12 cellular contexts compared by ENCODE assay signal in the genomic region with DNA sequence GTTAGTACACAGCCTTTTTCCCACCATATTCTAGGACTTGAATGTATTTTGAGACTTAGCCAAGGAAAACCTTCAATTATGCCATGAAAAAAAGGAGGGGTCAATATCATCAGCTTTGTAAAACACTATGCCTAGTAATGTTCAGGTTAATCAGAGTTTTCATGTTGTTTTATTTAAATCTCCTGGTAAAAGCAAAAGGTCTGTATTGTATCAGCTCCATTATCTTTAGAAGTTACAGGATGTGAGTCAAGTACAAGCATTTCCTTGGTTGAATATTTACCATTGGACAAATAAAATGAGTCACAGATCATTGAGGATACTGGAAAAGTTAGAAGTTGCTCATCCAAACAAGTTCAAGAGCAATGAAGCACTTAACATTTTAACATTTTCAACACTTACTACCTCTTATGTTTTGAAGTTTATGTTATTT.
DNase-seq lines count a peak whose midpoint lies in the region; ATAC-seq and TF ChIP-seq lines count a peak whose summit lies in the region.
"Had no signal": no experiment of that assay in that cellular context is flagged by ENCODE, and none has a peak within 500 bp of the region (broad histone marks: within the 10 kb centered on the region; RNA-seq: fewer than 3 reads in every experiment).

No MANE protein-coding gene starts in this region.

- H3K23ac ChIP-seq in IMR-90 (ENCODE audit: low read depth, low read length) = peak overlapping the region; percentile 78; the same call in 1 of the 2 replicates

- ATAC-seq in IMR-90 (ENCODE audit: low read depth) (peak; percentile 72), left lung (peak; percentile 79), GM21717 (IDR thresholded peaks at IDR 0.05; ENCODE audit: unreplicated experiment) (no peak)

- BruUV-seq in IMR-90 (replicated peaks; lab: Mats Ljungman, UMichigan) = no TSS peak

- no peak overlapping the region for H3K27ac Mint-ChIP-seq in mesothelial cell of epicardium
- H3K27ac Mint-ChIP-seq: activated naive CD4-positive, alpha-beta T cell treated with anti-CD3 and anti-CD28 coated beads, Interleukin-2, amount 50 U/mL, for 24 hours had no signal

- in situ Hi-C loops in IMR-90 (cut with MboI; ENCODE audit: low sequenced_read_pairs) = no loop called here

- peak overlapping the region in 1 of 2 experiments; percentile 84; a peak in 3 of 4 replicates for H4K8ac ChIP-seq in IMR-90 (ENCODE audit: low read depth in 2 of 2, low read length in 2 of 2)

- H3K79me1 ChIP-seq in IMR-90 (ENCODE audit: low read depth in 1 of 2, low read length in 2 of 2) = peaks cover 0 to 4% of the 10 kb centered on the region in 2 experiments; a peak in 1 of 4 replicates

- H2AFZ ChIP-seq in IMR-90 (replicated peaks; ENCODE audit: low read length, poor library complexity) = no peak overlapping the region

- peak overlapping the region; percentile 85; the same call in 1 of the 2 replicates for H2BK20ac ChIP-seq in IMR-90 (ENCODE audit: low read depth, low read length)

- no peaks in the 10 kb centered on the region for H4K20me1 ChIP-seq in IMR-90 (ENCODE audit: insufficient read depth, low read length)
- H4K20me1 ChIP-seq: BLaER1 had no signal

- H3K36me3 ChIP-seq in IMR-90 (ENCODE audit: control insufficient read depth, insufficient read depth, low read length) (peaks cover 2% of the 10 kb centered on the region; the same call in 1 of the 2 replicates), left lung (no peaks in the 10 kb centered on the region)
- H3K36me3 ChIP-seq: BLaER1 had no signal

- peak overlapping the region; percentile 73; the same call in 1 of the 2 replicates for H3K4me2 ChIP-seq in IMR-90 (ENCODE audit: low read depth, low read length)
- H3K4me2 ChIP-seq: BLaER1 had no signal

- H3K27me3 Mint-ChIP-seq in mesothelial cell of epicardium (ENCODE audit: low read depth) = no peaks in the 10 kb centered on the region

- dilution Hi-C loops in IMR-90 (cut with HindIII; ENCODE audit: low sequenced_read_pairs, unreplicated experiment) = no loop called here

- peaks cover 6% of the 10 kb centered on the region for H3K9me1 ChIP-seq in IMR-90 (ENCODE audit: insufficient read depth, low read length)

- H3K27ac ChIP-seq in IMR-90 (ENCODE audit: insufficient read depth, low read length) (peak overlapping the region; percentile 7; the same call in 1 of the 2 replicates), left lung (peak overlapping the region; percentile 13 to 62)
- H3K27ac ChIP-seq: BLaER1, SJCRH30 had no signal

- CTCF ChIA-PET in IMR-90 (lab: Yijun Ruan, JAX) = interaction anchor here (1.0 kb wide), 1 partner anchor 10 kb away, joined by 3 read pairs; no protein-coding TSS in a partner anchor

- H2AK9ac ChIP-seq in IMR-90 (replicated peaks; ENCODE audit: low read depth, low read length, poor library complexity) = no peak overlapping the region

- peak overlapping the region; percentile 77; the same call in 1 of the 2 replicates for H3K4ac ChIP-seq in IMR-90 (ENCODE audit: low read depth, low read length)

- H3K36me3 Mint-ChIP-seq in mesothelial cell of epicardium = peaks cover 20% of the 10 kb centered on the region
- H3K36me3 Mint-ChIP-seq: activated naive CD4-positive, alpha-beta T cell treated with anti-CD3 and anti-CD28 coated beads, Interleukin-2, amount 50 U/mL, for 24 hours had no signal

- peak overlapping the region; percentile 99 for H2BK5ac ChIP-seq in IMR-90 (ENCODE audit: low read depth, low read length, poor library complexity, severe bottlenecking)

- H2BK15ac ChIP-seq in IMR-90 (ENCODE audit: low read depth, low read length) = peak overlapping the region; percentile 47; the same call in 1 of the 3 replicates

- peak overlapping the region; percentile 42; the same call in 1 of the 2 replicates for H3K18ac ChIP-seq in IMR-90 (ENCODE audit: low read depth, low read length)

- H2BK120ac ChIP-seq in IMR-90 (ENCODE audit: low read depth, low read length) = peak overlapping the region; percentile 92

- peak; percentile 61 for DNase-seq in AG08395 (ENCODE audit: low spot score)
- peak; percentile 84 for DNase-seq in IMR-90
- DNase-seq in choroid plexus epithelial cell (ENCODE audit: low read depth) = peak; percentile 63
- DNase-seq in left lung = no peak
- DNase-seq in stimulated activated CD4-positive, alpha-beta T cell treated with anti-CD3 and anti-CD28 coated beads, Interleukin-2, amount 100 ng/mL, for 48 hours = no peak
- DNase-seq in middle frontal gyrus (ENCODE audit: extremely low spot score, low spot score) = no peak
- DNase-seq in mesothelial cell of epicardium (ENCODE audit: low spot score in 2 of 2, unreplicated experiment in 2 of 2) = no peak
- DNase-seq: activated CD4-positive, alpha-beta T cell treated with anti-CD3 and anti-CD28 coated beads, Interleukin-2, amount 50 U/mL, for 1 hour; SJCRH30 had no signal

- H3K27me3 ChIP-seq in IMR-90 (ENCODE audit: control insufficient read depth, insufficient read depth, low read length) (no peaks in the 10 kb centered on the region), left lung (no peaks in the 10 kb centered on the region)
- H3K27me3 ChIP-seq: BLaER1, SJCRH30 had no signal

- H3K4me1 ChIP-seq in IMR-90 (ENCODE audit: control insufficient read depth, insufficient read depth, low read length) (peaks cover 6% of the 10 kb centered on the region), left lung (peaks cover 0 to 11% of the 10 kb centered on the region in 2 donors)
- H3K4me1 ChIP-seq: BLaER1 had no signal

- no peak for TF ChIP-seq CTCF in IMR-90 (conservative IDR thresholded peaks at IDR 0.05; ENCODE audit: low read depth, low read length)
- no peak for TF ChIP-seq CTCF in choroid plexus epithelial cell (conservative IDR thresholded peaks at IDR 0.05; ENCODE audit: low read depth, low read length)
- no peak for TF ChIP-seq CTCF in left lung (IDR thresholded peaks at IDR 0.05)
- no peak for TF ChIP-seq CTCF in mesothelial cell of epicardium (IDR thresholded peaks at IDR 0.05; ENCODE audit: unreplicated experiment)

- no peak overlapping the region for H3K4me3 Mint-ChIP-seq in mesothelial cell of epicardium
- H3K4me3 Mint-ChIP-seq: activated naive CD4-positive, alpha-beta T cell treated with anti-CD3 and anti-CD28 coated beads, Interleukin-2, amount 50 U/mL, for 24 hours had no signal

- no peak overlapping the region for H2AK5ac ChIP-seq in IMR-90 (ENCODE audit: low read depth, low read length)

- intact Hi-C loops in IMR-90 (cut with micrococcal nuclease) (no loop called here), left lung (cut with DNase I) (no loop called here)

- no peak for TF ChIP-seq POLR2A in IMR-90 (IDR thresholded peaks at IDR 0.05; ENCODE audit: low read depth, low read length)

- no peak overlapping the region for H3K14ac ChIP-seq in IMR-90 (replicated peaks; ENCODE audit: low read depth, low read length)

- H3K9me3 Mint-ChIP-seq in mesothelial cell of epicardium = no peaks in the 10 kb centered on the region
- H3K9me3 Mint-ChIP-seq: activated naive CD4-positive, alpha-beta T cell treated with anti-CD3 and anti-CD28 coated beads, Interleukin-2, amount 50 U/mL, for 24 hours had no signal

- POLR2A ChIA-PET in IMR-90 (lab: Charles Lee; ENCODE audit: unreplicated experiment) = no interaction called here

- 0 out of 2 replicates have a peak overlapping the region, but pooled peaks have one; percentile 8 for H3K56ac ChIP-seq in IMR-90 (ENCODE audit: extremely low read depth, insufficient read depth, low read length)

- no peak overlapping the region for H4K91ac ChIP-seq in IMR-90 (ENCODE audit: insufficient read depth, low read depth, low read length)

- peaks cover 18% of the 10 kb centered on the region for H3K4me1 Mint-ChIP-seq in mesothelial cell of epicardium
- H3K4me1 Mint-ChIP-seq: activated naive CD4-positive, alpha-beta T cell treated with anti-CD3 and anti-CD28 coated beads, Interleukin-2, amount 50 U/mL, for 24 hours had no signal

- no peak overlapping the region; the same call in 1 of the 2 replicates for H3K9ac ChIP-seq in IMR-90 (ENCODE audit: low read depth, low read length)
- H3K9ac ChIP-seq: BLaER1 had no signal

- no peak overlapping the region for H3K4me3 ChIP-seq in IMR-90 (ENCODE audit: insufficient read depth, low read depth, low read length)
- no peak overlapping the region for H3K4me3 ChIP-seq in choroid plexus epithelial cell (ENCODE audit: low read depth, low read length)
- no peak overlapping the region for H3K4me3 ChIP-seq in left lung
- H3K4me3 ChIP-seq: BLaER1, SJCRH30 had no signal

- H3K9me3 ChIP-seq in IMR-90 (ENCODE audit: control insufficient read depth, insufficient read depth, low read length) (peaks cover 4% of the 10 kb centered on the region; the same call in 1 of the 2 replicates), left lung (no peaks in the 10 kb centered on the region)
- H3K9me3 ChIP-seq: BLaER1, SJCRH30 had no signal

- peak overlapping the region; percentile 53; the same call in 1 of the 2 replicates for H4K5ac ChIP-seq in IMR-90 (ENCODE audit: low read depth, low read length)

- TF ChIP-seq RAD21 in IMR-90 (IDR thresholded peaks at IDR 0.05; ENCODE audit: low read length) = no peak

TF ChIP-seq in IMR-90, 13 proteins besides CTCF, POLR2A, EP300 and RAD21:
- peak; percentile 62 for TF ChIP-seq FOS (IDR thresholded peaks at IDR 0.05; ENCODE audit: low read depth, low read length)
- TF ChIP-seq CEBPB (IDR thresholded peaks at IDR 0.05; ENCODE audit: low read depth, low read length) = peak; percentile 23; the same call in 1 of the 2 replicates
- TF ChIP-seq MAZ (IDR thresholded peaks at IDR 0.05; ENCODE audit: borderline replicate concordance, low read depth, low read length) = no peak

Comparison
In these comparisons a context has a peak if more than half of its experiments do, and no peak if none do; other contexts are left out.
1. DNase-seq: peak in AG08395 (single experiment), IMR-90 (single experiment) and choroid plexus epithelial cell (single experiment); none in left lung (0 of 2), stimulated activated CD4-positive, alpha-beta T cell treated with anti-CD3 and anti-CD28 coated beads, Interleukin-2, amount 100 ng/mL, for 48 hours (0 of 2), middle frontal gyrus (single experiment) and mesothelial cell of epicardium (0 of 2).